ENCODE assay signal across 1 cellular context in the genomic region with DNA sequence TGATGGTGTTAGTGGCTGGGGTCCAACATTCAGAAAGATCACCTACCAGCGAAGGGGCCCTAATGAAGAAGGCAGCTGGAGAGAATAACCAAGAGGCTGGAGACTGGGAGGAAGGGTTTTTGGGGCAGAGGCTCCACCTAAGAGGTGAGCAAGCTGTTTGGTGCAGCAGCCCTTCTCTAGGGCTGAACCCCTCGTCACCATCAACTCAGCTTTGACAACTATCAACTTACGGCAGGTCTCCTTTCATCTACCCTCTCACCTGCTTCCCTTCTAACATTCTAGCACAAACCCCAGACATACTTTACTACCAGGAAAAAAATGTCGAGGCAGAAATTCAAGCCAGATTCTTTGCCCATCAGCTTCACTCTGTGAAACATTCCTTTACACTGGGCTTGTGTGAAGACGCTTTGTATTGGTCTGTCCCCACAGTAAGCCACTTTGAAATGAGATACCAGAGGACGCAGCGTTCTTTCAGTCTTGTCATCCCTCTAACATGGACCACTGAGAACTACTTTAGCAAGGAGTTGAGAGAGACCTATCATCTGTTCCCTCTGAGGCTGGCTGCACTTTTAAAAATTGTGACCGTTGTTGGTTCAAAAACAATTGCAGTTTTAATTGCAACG.
TF ChIP-seq lines count a peak whose summit lies in the region.

No MANE protein-coding gene starts in this region.

TF ChIP-seq in K562, 482 proteins besides CTCF, POLR2A, EP300 and RAD21 (continued from another document):
- TF ChIP-seq, protein P1, sequence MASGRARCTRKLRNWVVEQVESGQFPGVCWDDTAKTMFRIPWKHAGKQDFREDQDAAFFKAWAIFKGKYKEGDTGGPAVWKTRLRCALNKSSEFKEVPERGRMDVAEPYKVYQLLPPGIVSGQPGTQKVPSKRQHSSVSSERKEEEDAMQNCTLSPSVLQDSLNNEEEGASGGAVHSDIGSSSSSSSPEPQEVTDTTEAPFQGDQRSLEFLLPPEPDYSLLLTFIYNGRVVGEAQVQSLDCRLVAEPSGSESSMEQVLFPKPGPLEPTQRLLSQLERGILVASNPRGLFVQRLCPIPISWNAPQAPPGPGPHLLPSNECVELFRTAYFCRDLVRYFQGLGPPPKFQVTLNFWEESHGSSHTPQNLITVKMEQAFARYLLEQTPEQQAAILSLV (tag; IDR thresholded peaks at IDR 0.05) = no peak
- TF ChIP-seq CEBPB (tag; IDR thresholded peaks at IDR 0.05) (no peak), SNRNP70 (optimal IDR thresholded peaks at IDR 0.05; ENCODE audit: low read depth, low read length) (no peak), ZNF561 (CRISPR knock-in tag; conservative IDR thresholded peaks at IDR 0.05) (no peak), SMAD3 (CRISPR knock-in tag; conservative IDR thresholded peaks at IDR 0.05) (no peak), ZNF507 (tag; conservative IDR thresholded peaks at IDR 0.05) (no peak), RUNX1 (IDR thresholded peaks at IDR 0.05; ENCODE audit: low read depth) (no peak), BMI1 (IDR thresholded peaks at IDR 0.05; ENCODE audit: low read length) (no peak)
- TF ChIP-seq, protein P2, sequence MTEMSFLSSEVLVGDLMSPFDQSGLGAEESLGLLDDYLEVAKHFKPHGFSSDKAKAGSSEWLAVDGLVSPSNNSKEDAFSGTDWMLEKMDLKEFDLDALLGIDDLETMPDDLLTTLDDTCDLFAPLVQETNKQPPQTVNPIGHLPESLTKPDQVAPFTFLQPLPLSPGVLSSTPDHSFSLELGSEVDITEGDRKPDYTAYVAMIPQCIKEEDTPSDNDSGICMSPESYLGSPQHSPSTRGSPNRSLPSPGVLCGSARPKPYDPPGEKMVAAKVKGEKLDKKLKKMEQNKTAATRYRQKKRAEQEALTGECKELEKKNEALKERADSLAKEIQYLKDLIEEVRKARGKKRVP (CRISPR knock-in tag; IDR thresholded peaks at IDR 0.05) = no peak
- TF ChIP-seq, protein P3, sequence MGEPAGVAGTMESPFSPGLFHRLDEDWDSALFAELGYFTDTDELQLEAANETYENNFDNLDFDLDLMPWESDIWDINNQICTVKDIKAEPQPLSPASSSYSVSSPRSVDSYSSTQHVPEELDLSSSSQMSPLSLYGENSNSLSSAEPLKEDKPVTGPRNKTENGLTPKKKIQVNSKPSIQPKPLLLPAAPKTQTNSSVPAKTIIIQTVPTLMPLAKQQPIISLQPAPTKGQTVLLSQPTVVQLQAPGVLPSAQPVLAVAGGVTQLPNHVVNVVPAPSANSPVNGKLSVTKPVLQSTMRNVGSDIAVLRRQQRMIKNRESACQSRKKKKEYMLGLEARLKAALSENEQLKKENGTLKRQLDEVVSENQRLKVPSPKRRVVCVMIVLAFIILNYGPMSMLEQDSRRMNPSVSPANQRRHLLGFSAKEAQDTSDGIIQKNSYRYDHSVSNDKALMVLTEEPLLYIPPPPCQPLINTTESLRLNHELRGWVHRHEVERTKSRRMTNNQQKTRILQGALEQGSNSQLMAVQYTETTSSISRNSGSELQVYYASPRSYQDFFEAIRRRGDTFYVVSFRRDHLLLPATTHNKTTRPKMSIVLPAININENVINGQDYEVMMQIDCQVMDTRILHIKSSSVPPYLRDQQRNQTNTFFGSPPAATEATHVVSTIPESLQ (CRISPR knock-in tag; IDR thresholded peaks at IDR 0.05) = no peak
- TF ChIP-seq, protein P4, sequence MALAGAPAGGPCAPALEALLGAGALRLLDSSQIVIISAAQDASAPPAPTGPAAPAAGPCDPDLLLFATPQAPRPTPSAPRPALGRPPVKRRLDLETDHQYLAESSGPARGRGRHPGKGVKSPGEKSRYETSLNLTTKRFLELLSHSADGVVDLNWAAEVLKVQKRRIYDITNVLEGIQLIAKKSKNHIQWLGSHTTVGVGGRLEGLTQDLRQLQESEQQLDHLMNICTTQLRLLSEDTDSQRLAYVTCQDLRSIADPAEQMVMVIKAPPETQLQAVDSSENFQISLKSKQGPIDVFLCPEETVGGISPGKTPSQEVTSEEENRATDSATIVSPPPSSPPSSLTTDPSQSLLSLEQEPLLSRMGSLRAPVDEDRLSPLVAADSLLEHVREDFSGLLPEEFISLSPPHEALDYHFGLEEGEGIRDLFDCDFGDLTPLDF (CRISPR knock-in tag; IDR thresholded peaks at IDR 0.05) = no peak
- TF ChIP-seq, protein P5, sequence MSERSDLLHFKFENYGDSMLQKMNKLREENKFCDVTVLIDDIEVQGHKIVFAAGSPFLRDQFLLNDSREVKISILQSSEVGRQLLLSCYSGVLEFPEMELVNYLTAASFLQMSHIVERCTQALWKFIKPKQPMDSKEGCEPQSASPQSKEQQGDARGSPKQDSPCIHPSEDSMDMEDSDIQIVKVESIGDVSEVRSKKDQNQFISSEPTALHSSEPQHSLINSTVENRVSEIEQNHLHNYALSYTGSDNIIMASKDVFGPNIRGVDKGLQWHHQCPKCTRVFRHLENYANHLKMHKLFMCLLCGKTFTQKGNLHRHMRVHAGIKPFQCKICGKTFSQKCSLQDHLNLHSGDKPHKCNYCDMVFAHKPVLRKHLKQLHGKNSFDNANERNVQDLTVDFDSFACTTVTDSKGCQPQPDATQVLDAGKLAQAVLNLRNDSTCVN (CRISPR knock-in tag; IDR thresholded peaks at IDR 0.05) = no peak
